ENCODE assay signal across 15 cellular contexts in the genomic region with DNA sequence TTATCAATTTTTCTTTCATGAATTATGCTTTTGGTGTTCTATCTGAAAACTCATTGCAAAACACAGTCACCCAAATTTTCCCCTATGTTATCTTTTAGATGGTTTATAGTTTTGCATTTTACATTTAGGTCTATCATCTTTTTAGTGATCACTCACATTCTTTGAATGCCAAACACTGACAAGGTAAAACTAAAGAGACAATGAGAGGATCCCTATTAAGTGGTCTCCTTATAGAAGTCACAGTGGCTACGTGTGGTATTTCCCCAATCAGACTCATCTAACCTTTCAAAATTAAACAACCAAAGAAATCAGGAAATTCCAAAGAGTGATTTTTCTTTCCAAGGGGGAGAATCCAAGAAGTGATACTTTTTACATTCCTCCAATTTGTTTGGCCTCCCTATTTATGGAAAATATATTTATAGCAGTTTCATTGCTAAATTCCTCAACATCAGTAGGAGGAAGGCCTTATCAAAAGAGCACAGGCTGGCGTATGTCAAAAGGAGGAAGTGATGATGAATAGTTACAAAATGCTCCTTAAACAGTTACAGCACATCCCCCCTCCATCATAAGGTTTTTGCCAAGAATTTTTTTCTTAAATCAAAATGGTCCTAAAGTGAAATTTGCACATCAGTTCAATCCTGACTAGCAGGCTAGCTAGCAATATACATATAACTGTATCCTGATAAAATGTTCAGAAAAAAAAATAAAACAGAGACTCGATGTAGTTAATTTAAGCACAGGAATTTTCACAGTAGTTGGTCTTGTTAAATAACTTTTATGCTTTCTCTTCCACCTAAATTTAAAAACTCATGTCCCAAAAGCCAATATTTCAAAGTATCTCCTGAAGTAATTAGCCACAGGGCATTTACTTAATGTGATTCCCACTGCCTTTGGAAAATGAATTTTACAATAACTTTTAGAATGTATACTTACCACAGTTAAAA.
DNase-seq lines count a peak whose midpoint lies in the region; ATAC-seq, FAIRE-seq and TF ChIP-seq lines count a peak whose summit lies in the region.
"Had no signal": no experiment of that assay in that cellular context is flagged by ENCODE, and none has a peak within 500 bp of the region (broad histone marks: within the 10 kb centered on the region; RNA-seq: fewer than 3 reads in every experiment).

No MANE protein-coding gene starts in this region.

- H3K27me3 ChIP-seq in BLaER1 treated with 17β-estradiol and CSF1 and Interleukin-3, amounts not matched to agents 10 nM and 100 nM: no peaks in the 10 kb centered on the region
- no peaks in the 10 kb centered on the region for H3K27me3 ChIP-seq in bronchial epithelial cell (ENCODE audit: control insufficient read depth, insufficient read depth, low read length)
- no peaks in the 10 kb centered on the region for H3K27me3 ChIP-seq in CD8-positive, alpha-beta memory T cell (ENCODE audit: insufficient read depth, low read length, poor library complexity, severe bottlenecking)

- H3K9me3 Mint-ChIP-seq in CD8-positive, alpha-beta memory T cell: peaks cover 0 to 6% (median 0%) of the 10 kb centered on the region in 5 donors
- H3K9me3 Mint-ChIP-seq: activated CD4-positive, alpha-beta T cell treated with anti-CD3 and anti-CD28 coated beads, Interleukin-2, amount 10 ng/mL, durations not matched to agents 7 days and 5 days; central memory CD8-positive, alpha-beta T cell had no signal

- no peaks in the 10 kb centered on the region for H4K20me1 ChIP-seq in BLaER1 treated with 17β-estradiol and CSF1 and Interleukin-3, amounts not matched to agents 10 nM and 100 nM

- peak; percentile 35 for DNase-seq in M059J (ENCODE audit: low read depth)
- peak; percentile 22 for DNase-seq in bronchial epithelial cell (ENCODE audit: low read depth)
- DNase-seq in left lobe of liver (ENCODE audit: low spot score): no peak
- DNase-seq in G401 (ENCODE audit: low spot score): no peak
- no peak for DNase-seq in CD8-positive, alpha-beta memory T cell
- DNase-seq in LoVo (ENCODE audit: low spot score): no peak
- DNase-seq: activated CD4-positive, alpha-beta T cell treated with anti-CD3 and anti-CD28 coated beads, Interleukin-2, amount 10 ng/mL, durations not matched to agents 7 days and 5 days; activated effector memory CD4-positive, alpha-beta T cell treated with anti-CD3 and anti-CD28 coated beads, Interleukin-2, amount 50 U/mL, for 16 hours; foreskin melanocyte; NCI-H1417; NCI-H69 had no signal

- ATAC-seq in left lobe of liver (peak; percentile 14), GM21390 (IDR thresholded peaks at IDR 0.05; ENCODE audit: unreplicated experiment) (no peak)

- H3K4me1 Mint-ChIP-seq in CD8-positive, alpha-beta memory T cell: no peaks in the 10 kb centered on the region
- H3K4me1 Mint-ChIP-seq: activated CD4-positive, alpha-beta T cell treated with anti-CD3 and anti-CD28 coated beads, Interleukin-2, amount 10 ng/mL, durations not matched to agents 7 days and 5 days; central memory CD8-positive, alpha-beta T cell had no signal

- no peak overlapping the region for H3K4me3 ChIP-seq in BLaER1 treated with 17β-estradiol and CSF1 and Interleukin-3, amounts not matched to agents 10 nM and 100 nM
- H3K4me3 ChIP-seq in bronchial epithelial cell (ENCODE audit: low read depth, low read length): no peak overlapping the region
- H3K4me3 ChIP-seq in CD8-positive, alpha-beta memory T cell (ENCODE audit: low read length): no peak overlapping the region

- no peak for FAIRE-seq in bronchial epithelial cell (lab: Jason Lieb, UNC)

- H3K9ac ChIP-seq in BLaER1 treated with 17β-estradiol and CSF1 and Interleukin-3, amounts not matched to agents 10 nM and 100 nM: peak overlapping the region in 2 of 11 experiments; percentile 1 to 19; a peak in 2 of 22 replicates

- H3K4me1 ChIP-seq in BLaER1 treated with 17β-estradiol and CSF1 and Interleukin-3, amounts not matched to agents 10 nM and 100 nM: peaks cover 9 to 25% (median 20%) of the 10 kb centered on the region in 10 experiments; a peak in 19 of 20 replicates
- no peaks in the 10 kb centered on the region for H3K4me1 ChIP-seq in CD8-positive, alpha-beta memory T cell (ENCODE audit: insufficient read depth, low read length)

- CTCF ChIA-PET in CD8-positive, alpha-beta memory T cell (lab: Charles Lee): no interaction called here

- H3K9me3 ChIP-seq in BLaER1 treated with 17β-estradiol and CSF1 and Interleukin-3, amounts not matched to agents 10 nM and 100 nM (replicated peaks in 1 of 11): peaks cover 0 to 9% (median 7%) of the 10 kb centered on the region in 11 experiments; a peak in 12 of 22 replicates
- H3K9me3 ChIP-seq in CD8-positive, alpha-beta memory T cell (ENCODE audit: low read length): no peaks in the 10 kb centered on the region

- TF ChIP-seq CTCF in bronchial epithelial cell (IDR thresholded peaks at IDR 0.05; ENCODE audit: insufficient read depth, low read length, severe bottlenecking): no peak

- in situ Hi-C loops in G401 (cut with HindIII; ENCODE audit: low sequenced_read_pairs): no loop called here

- H3K36me3 ChIP-seq in BLaER1 treated with 17β-estradiol and CSF1 and Interleukin-3, amounts not matched to agents 10 nM and 100 nM: peaks cover 0 to 40% (median 18%) of the 10 kb centered on the region in 11 experiments; a peak in 15 of 22 replicates
- no peaks in the 10 kb centered on the region for H3K36me3 ChIP-seq in bronchial epithelial cell (ENCODE audit: control insufficient read depth, insufficient read depth, low read length)
- H3K36me3 ChIP-seq in CD8-positive, alpha-beta memory T cell (ENCODE audit: insufficient read depth, low read length): no peaks in the 10 kb centered on the region

- no peak overlapping the region for H3K4me3 Mint-ChIP-seq in CD8-positive, alpha-beta memory T cell
- H3K4me3 Mint-ChIP-seq: activated CD4-positive, alpha-beta T cell treated with anti-CD3 and anti-CD28 coated beads, Interleukin-2, amount 10 ng/mL, durations not matched to agents 7 days and 5 days; central memory CD8-positive, alpha-beta T cell; neural crest cell had no signal

- peak overlapping the region; percentile 7 to 74 (median 44); a peak in 17 of 22 replicates for H3K4me2 ChIP-seq in BLaER1 treated with 17β-estradiol and CSF1 and Interleukin-3, amounts not matched to agents 10 nM and 100 nM

- no peaks in the 10 kb centered on the region for H3K36me3 Mint-ChIP-seq in CD8-positive, alpha-beta memory T cell

- H3K27me3 Mint-ChIP-seq in CD8-positive, alpha-beta memory T cell: peaks cover 0 to 3% of the 10 kb centered on the region in 2 donors

- POLR2A ChIA-PET in CD8-positive, alpha-beta memory T cell (lab: Charles Lee): no interaction called here

- H3K27ac Mint-ChIP-seq in CD8-positive, alpha-beta memory T cell: no peak overlapping the region
- H3K27ac Mint-ChIP-seq: activated CD4-positive, alpha-beta T cell treated with anti-CD3 and anti-CD28 coated beads, Interleukin-2, amount 10 ng/mL, durations not matched to agents 7 days and 5 days had no signal

- peak overlapping the region in 10 of 11 experiments; percentile 11 to 74 (median 49); a peak in 16 of 22 replicates for H3K27ac ChIP-seq in BLaER1 treated with 17β-estradiol and CSF1 and Interleukin-3, amounts not matched to agents 10 nM and 100 nM
- H3K27ac ChIP-seq in CD8-positive, alpha-beta memory T cell (ENCODE audit: low read depth, low read length): no peak overlapping the region

Comparison
In these comparisons a context has a peak if more than half of its experiments do, and no peak if none do; other contexts are left out.
1. DNase-seq: peak in M059J (single experiment) and bronchial epithelial cell (single experiment); none in left lobe of liver (single experiment), G401 (single experiment), CD8-positive, alpha-beta memory T cell (0 of 5) and LoVo (single experiment).